18 cellular contexts compared by ENCODE assay signal in the genomic region with DNA sequence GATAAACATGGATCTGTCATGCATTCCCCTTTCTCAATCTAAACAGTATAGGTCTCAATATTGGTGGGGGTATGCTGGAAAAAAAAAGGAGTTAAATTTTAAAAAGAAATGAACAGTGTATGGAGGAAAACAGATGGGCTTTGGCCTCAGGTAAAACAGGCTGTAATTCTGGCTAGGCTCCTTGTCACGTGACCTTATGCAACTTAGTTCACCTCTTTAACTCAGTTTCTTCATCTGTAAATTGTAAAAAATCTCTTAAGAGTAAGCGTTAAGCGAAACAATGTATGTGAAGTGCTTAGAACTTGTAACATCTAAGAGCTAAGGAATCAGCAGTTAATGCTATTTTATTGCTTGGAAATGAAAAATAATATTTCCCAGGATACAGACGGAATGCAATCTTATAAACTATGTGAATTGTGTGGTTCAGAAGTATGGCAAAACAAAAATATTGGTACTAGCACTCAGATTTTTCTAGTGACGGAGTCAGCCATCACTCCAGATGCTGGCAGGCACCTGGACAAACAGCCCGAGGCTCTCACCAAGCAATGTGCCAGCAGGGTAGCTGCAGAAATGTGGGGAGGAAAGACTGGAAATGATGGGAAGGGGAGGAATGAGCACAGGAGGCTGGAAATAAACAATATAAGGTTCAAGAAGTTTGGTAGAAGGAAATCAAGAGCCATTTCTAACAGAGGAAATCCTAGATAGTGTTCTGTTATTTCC.
A peak's percentile ranks its signal among the peaks of the same experiment; 100 is the strongest.
DNase-seq lines count a peak whose midpoint lies in the region; ATAC-seq, FAIRE-seq and TF ChIP-seq lines count a peak whose summit lies in the region.
"Had no signal": no experiment of that assay in that cellular context is flagged by ENCODE, and none has a peak within 500 bp of the region (broad histone marks: within the 10 kb centered on the region; RNA-seq: fewer than 3 reads in every experiment).

No MANE protein-coding gene starts in this region.

- no peak overlapping the region for H4K5ac ChIP-seq in mesendoderm (ENCODE audit: low read length)

- ATAC-seq in HepG2 (no peak), right lobe of liver (no peak), WTC11 (peak; percentile 57), GM18517 (IDR thresholded peaks at IDR 0.05; ENCODE audit: unreplicated experiment) (no peak), HG03520 (IDR thresholded peaks at IDR 0.05; ENCODE audit: unreplicated experiment) (no peak)
- ATAC-seq: Panc1 had no signal

- H3K4me3 ChIP-seq in HepG2 (replicated peaks in 1 of 3; ENCODE audit: insufficient read depth in 1 of 3, low read depth in 2 of 3, low read length in 3 of 3) (no peak overlapping the region), right lobe of liver (no peak overlapping the region), mesendoderm (ENCODE audit: low read length) (no peak overlapping the region)

- H3K4ac ChIP-seq in mesendoderm (ENCODE audit: low read depth, low read length) = no peak overlapping the region

- in situ Hi-C loops in HepG2 (cut with HindIII; ENCODE audit: extremely low pct_ligation_motif_present, low pct_unique_long_range_greater_than_20kb) = no loop called here

- H3K27me3 Mint-ChIP-seq in WTC11 (ENCODE audit: low read depth) = no peaks in the 10 kb centered on the region
- peaks cover 12% of the 10 kb centered on the region for H3K27me3 Mint-ChIP-seq in T-helper 2 cell treated with Interferon-gamma antibody and Interleukin-4, amounts not matched to agents 5 μg/mL and 100 μg/mL, for 36 hours (ENCODE audit: low read depth)

- no peaks in the 10 kb centered on the region for H3K9me3 Mint-ChIP-seq in WTC11
- no peaks in the 10 kb centered on the region for H3K9me3 Mint-ChIP-seq in T-helper 2 cell treated with Interferon-gamma antibody and Interleukin-4, amounts not matched to agents 5 μg/mL and 100 μg/mL, for 36 hours

- H3K27ac ChIP-seq in HepG2 (ENCODE audit: extremely low read length, insufficient read depth, low read length) (no peak overlapping the region), right lobe of liver (no peak overlapping the region), mesendoderm (ENCODE audit: low read depth, low read length) (no peak overlapping the region)

- H2AK5ac ChIP-seq in mesendoderm (ENCODE audit: low read length) = no peak overlapping the region

- DNase-seq in HepG2 (ENCODE audit: low spot score) = no peak
- no peak for DNase-seq in right lobe of liver
- DNase-seq in WTC11 (ENCODE audit: low spot score) = peak; percentile 15
- DNase-seq in mesendoderm = peak; percentile 26
- no peak for DNase-seq in T-helper 2 cell treated with Interferon-gamma antibody and Interleukin-4, amounts not matched to agents 5 μg/mL and 100 μg/mL, for 36 hours (ENCODE audit: low spot score)
- DNase-seq in SKM-1 treated with dmso at 0.1 percent for 144 hours (lab: John Stamatoyannopoulos, UW; ENCODE audit: unreplicated experiment) = no peak
- DNase-seq: Caco-2, DMS53, Karpas-422, NCI-H1105 treated with DMSO at 0.1 percent for 48 hours, NCI-H2029 treated with DMSO at 0.1 percent for 48 hours, NCI-H226, NCI-H748 treated with DMSO at 0.1 percent for 48 hours, SHP77 had no signal

- no peak overlapping the region for H2AFZ ChIP-seq in HepG2 (ENCODE audit: low read length)

- 22% methylated on average over 6 of the region's 6 CpGs for WGBS in HepG2 (ENCODE audit: low lambda C conversion rate)
- WGBS in right lobe of liver (ENCODE audit: insufficient coverage, low coverage, low lambda C conversion rate, missing lambda C conversion rate) = 55% methylated on average over 6 of the region's 6 CpGs
- WGBS in mesendoderm (ENCODE audit: extremely low coverage, insufficient coverage, low lambda C conversion rate) = no CpG with 5 or more reads among the region's 6 CpGs

- POLR2A ChIA-PET in HepG2 (lab: Yijun Ruan, JAX) (no interaction called here), WTC11 (lab: Charles Lee) (no interaction called here)

- peak overlapping the region; percentile 7; the same call in 1 of the 2 replicates for H3K4me3 Mint-ChIP-seq in WTC11
- H3K4me3 Mint-ChIP-seq in T-helper 2 cell treated with Interferon-gamma antibody and Interleukin-4, amounts not matched to agents 5 μg/mL and 100 μg/mL, for 36 hours = no peak overlapping the region

- no peak for TF ChIP-seq CTCF in HepG2 (CRISPR knock-in tag; IDR thresholded peaks at IDR 0.05)
- TF ChIP-seq CTCF in right lobe of liver (IDR thresholded peaks at IDR 0.05) = no peak
- no peak for TF ChIP-seq CTCF in WTC11 (IDR thresholded peaks at IDR 0.05)

- TF ChIP-seq POLR2A in HepG2 (IDR thresholded peaks at IDR 0.05; ENCODE audit: insufficient read depth in 1 of 2, low read depth in 2 of 2, low read length in 2 of 2) = no peak
- TF ChIP-seq POLR2A in right lobe of liver (IDR thresholded peaks at IDR 0.05) = no peak

- H3K27ac Mint-ChIP-seq in WTC11 = peak overlapping the region; percentile 39; the same call in 1 of the 2 replicates
- H3K27ac Mint-ChIP-seq in T-helper 2 cell treated with Interferon-gamma antibody and Interleukin-4, amounts not matched to agents 5 μg/mL and 100 μg/mL, for 36 hours = no peak overlapping the region

- H3K9me3 ChIP-seq in HepG2 (ENCODE audit: low read length) (no peaks in the 10 kb centered on the region), right lobe of liver (no peaks in the 10 kb centered on the region)
- H3K9me3 ChIP-seq: Caco-2 had no signal

- H3K27me3 ChIP-seq in HepG2 (ENCODE audit: control insufficient read depth in 1 of 2, insufficient read depth in 2 of 2, low read length in 2 of 2) (peaks cover 0 to 4% of the 10 kb centered on the region in 2 experiments; a peak in 1 of 5 replicates), right lobe of liver (no peaks in the 10 kb centered on the region), mesendoderm (ENCODE audit: insufficient read depth, low read length, poor library complexity) (no peaks in the 10 kb centered on the region)

- H3K4me1 Mint-ChIP-seq in WTC11 = peaks cover 32% of the 10 kb centered on the region
- H3K4me1 Mint-ChIP-seq in T-helper 2 cell treated with Interferon-gamma antibody and Interleukin-4, amounts not matched to agents 5 μg/mL and 100 μg/mL, for 36 hours (ENCODE audit: low read depth) = no peaks in the 10 kb centered on the region

- H3K79me1 ChIP-seq in mesendoderm (ENCODE audit: low read length) = no peaks in the 10 kb centered on the region

- H3K4me2 ChIP-seq in HepG2 (ENCODE audit: low read depth, low read length) = no peak overlapping the region
- H3K4me2 ChIP-seq in mesendoderm (ENCODE audit: low read length) = no peak overlapping the region

- H2BK15ac ChIP-seq in mesendoderm (replicated peaks; ENCODE audit: low read depth) = no peak overlapping the region

- H3K79me2 ChIP-seq in HepG2 (ENCODE audit: insufficient read depth, low read length) (no peaks in the 10 kb centered on the region), mesendoderm (ENCODE audit: control insufficient read depth, insufficient read depth, low read length) (no peaks in the 10 kb centered on the region)

- H3K4me1 ChIP-seq in HepG2 (ENCODE audit: insufficient read depth, low read length) = no peaks in the 10 kb centered on the region
- H3K4me1 ChIP-seq in right lobe of liver = no peaks in the 10 kb centered on the region
- no peaks in the 10 kb centered on the region for H3K4me1 ChIP-seq in mesendoderm (ENCODE audit: control insufficient read depth, low read depth, low read length)
- H3K4me1 ChIP-seq: Caco-2 had no signal

- H2BK120ac ChIP-seq in mesendoderm (ENCODE audit: low read depth, low read length) = no peak overlapping the region

- TF ChIP-seq EP300 in HepG2 (IDR thresholded peaks at IDR 0.05; ENCODE audit: low read depth in 2 of 2, low read length in 2 of 2) (no peak), HepG2 (CRISPR knock-in tag; IDR thresholded peaks at IDR 0.05; ENCODE audit: borderline replicate concordance) (no peak)

- no peak overlapping the region for H3K18ac ChIP-seq in mesendoderm (ENCODE audit: low read length)

- FAIRE-seq in HepG2 (lab: Jason Lieb, UNC) = no peak
- FAIRE-seq: A204.1 had no signal

- H4K20me1 ChIP-seq in HepG2 (ENCODE audit: insufficient read depth, low read length) = no peaks in the 10 kb centered on the region

- intact Hi-C loops in HepG2 (cut with micrococcal nuclease; ENCODE audit: unreplicated experiment) = no loop called here
- intact Hi-C loops in right lobe of liver (cut with DNase I) = no loop called here

- BruUV-seq in HepG2 (replicated peaks; lab: Mats Ljungman, UMichigan) = no TSS peak

- no peak overlapping the region for H4K8ac ChIP-seq in mesendoderm (ENCODE audit: low read depth, low read length)

- no peak for TF ChIP-seq RAD21 in HepG2 (CRISPR knock-in tag; IDR thresholded peaks at IDR 0.05)

- no peak overlapping the region for H2BK5ac ChIP-seq in mesendoderm (ENCODE audit: low read length)

- CTCF ChIA-PET in HepG2 (lab: Yijun Ruan, JAX; ENCODE audit: low intra/inter-chr PET ratio, low total read pairs) = no interaction called here
- CTCF ChIA-PET in WTC11 (lab: Charles Lee) = interaction anchor here (1.0 to 2.3 kb wide), 3 partner anchors 14 to 57 kb away, joined by 4 to 7 read pairs (median 4); no protein-coding TSS in a partner anchor

- H3K36me3 ChIP-seq in HepG2 (replicated peaks in 1 of 2; ENCODE audit: control insufficient read depth in 1 of 2, insufficient read depth in 2 of 2, low read length in 2 of 2) = no peaks in the 10 kb centered on the region
- H3K36me3 ChIP-seq in right lobe of liver = no peaks in the 10 kb centered on the region
- H3K36me3 ChIP-seq in mesendoderm (ENCODE audit: control insufficient read depth, insufficient read depth, low read length) = no peaks in the 10 kb centered on the region

- no peak overlapping the region for H3K23ac ChIP-seq in mesendoderm (ENCODE audit: low read length)

- H3K36me3 Mint-ChIP-seq in WTC11 = no peaks in the 10 kb centered on the region
- no peaks in the 10 kb centered on the region for H3K36me3 Mint-ChIP-seq in T-helper 2 cell treated with Interferon-gamma antibody and Interleukin-4, amounts not matched to agents 5 μg/mL and 100 μg/mL, for 36 hours (ENCODE audit: low read depth)

- no peak overlapping the region for H3K56ac ChIP-seq in mesendoderm (ENCODE audit: low read length)

- H3K9ac ChIP-seq in HepG2 (ENCODE audit: insufficient read depth, low read depth, low read length) = no peak overlapping the region
- H3K9ac ChIP-seq in mesendoderm (ENCODE audit: low read length) = no peak overlapping the region

TF ChIP-seq in WTC11, 78 proteins besides CTCF, POLR2A, EP300 and RAD21:
- no peak for TF ChIP-seq TCF7 (CRISPR knock-in tag; IDR thresholded peaks at IDR 0.05; ENCODE audit: low read depth)

Comparison
In these comparisons a context has a peak if more than half of its experiments do, and no peak if none do; other contexts are left out.
1. DNase-seq: peak in WTC11 (single experiment) and mesendoderm (single experiment); none in HepG2 (single experiment), right lobe of liver (0 of 3), T-helper 2 cell treated with Interferon-gamma antibody and Interleukin-4, amounts not matched to agents 5 μg/mL and 100 μg/mL, for 36 hours (single experiment) and SKM-1 treated with dmso at 0.1 percent for 144 hours (single experiment).